Comparison of ENCODE assay signal across 31 cellular contexts in genomic region chr3:101144080-101144479, GRCh38.
"Had no signal": no experiment of that assay in that cellular context is flagged by ENCODE, and none has a peak within 500 bp of the region (broad histone marks: within the 10 kb centered on the region; RNA-seq: fewer than 3 reads in every experiment).

No MANE protein-coding gene starts in this region.

- H3K4me3 Mint-ChIP-seq: activated CD8-positive, alpha-beta memory T cell treated with anti-CD3 and anti-CD28 coated beads, Interleukin-2, amount 10 ng/mL, durations not matched to agents 7 days and 5 days; activated CD8-positive, alpha-beta T cell treated with anti-CD3 and anti-CD28 coated beads for 36 hours; activated naive CD4-positive, alpha-beta T cell treated with anti-CD3 and anti-CD28 coated beads, Interleukin-2, amount 50 U/mL, for 24 hours; activated naive CD8-positive, alpha-beta T cell treated with anti-CD3 and anti-CD28 coated beads, Interleukin-2, amount 50 U/mL, for 24 hours; nephron progenitor cell; stimulated activated naive B cell treated with anti-CD40 and anti-IgM and Interleukin-4, amounts not matched to agents 10 μg/mL and 1 μg/mL and 100 μg/mL, for 72 hours; T-helper 17 cell had no signal

- ATAC-seq: activated CD8-positive, alpha-beta memory T cell treated with anti-CD3 and anti-CD28 coated beads, Interleukin-2, amount 10 ng/mL, durations not matched to agents 7 days and 5 days; activated CD8-positive, alpha-beta T cell treated with anti-CD3 and anti-CD28 coated beads for 36 hours; activated naive CD8-positive, alpha-beta T cell treated with anti-CD3 and anti-CD28 coated beads, Interleukin-2, amount 50 U/mL, for 24 hours; heart right ventricle; left lung; mucosa of descending colon; pancreas; psoas muscle; stimulated activated naive B cell treated with anti-CD40 and anti-IgM and Interleukin-4, amounts not matched to agents 10 μg/mL and 1 μg/mL and 100 μg/mL, for 72 hours; T-helper 17 cell; upper lobe of right lung had no signal

- H3K4me2 ChIP-seq: smooth muscle cell had no signal

- H3K4me3 ChIP-seq: esophagus squamous epithelium, heart right ventricle, left lung, lung, mucosa of descending colon, pancreas, psoas muscle, sigmoid colon, smooth muscle cell, stomach, thyroid gland, upper lobe of right lung had no signal

- FAIRE-seq: endometrium, pancreas had no signal

- H3K36me3 Mint-ChIP-seq: activated CD8-positive, alpha-beta memory T cell treated with anti-CD3 and anti-CD28 coated beads, Interleukin-2, amount 10 ng/mL, durations not matched to agents 7 days and 5 days; activated naive CD4-positive, alpha-beta T cell treated with anti-CD3 and anti-CD28 coated beads, Interleukin-2, amount 50 U/mL, for 24 hours; stimulated activated naive B cell treated with anti-CD40 and anti-IgM and Interleukin-4, amounts not matched to agents 10 μg/mL and 1 μg/mL and 100 μg/mL, for 72 hours had no signal

- H3K27ac Mint-ChIP-seq: activated CD8-positive, alpha-beta memory T cell treated with anti-CD3 and anti-CD28 coated beads, Interleukin-2, amount 10 ng/mL, durations not matched to agents 7 days and 5 days; activated CD8-positive, alpha-beta T cell treated with anti-CD3 and anti-CD28 coated beads for 36 hours; activated naive CD4-positive, alpha-beta T cell treated with anti-CD3 and anti-CD28 coated beads, Interleukin-2, amount 50 U/mL, for 24 hours; activated naive CD8-positive, alpha-beta T cell treated with anti-CD3 and anti-CD28 coated beads, Interleukin-2, amount 50 U/mL, for 24 hours; activated T-helper 2 cell treated with anti-CD3 and anti-CD28 coated beads, Interferon-gamma antibody, Interleukin-2, Interleukin-4, amounts not matched to agents 10 μg/mL and 5 μg/mL and 100 μg/mL, durations not matched to agents 14 hours and 24 hours and 36 hours; nephron progenitor cell; stimulated activated naive B cell treated with anti-CD40 and anti-IgM and Interleukin-4, amounts not matched to agents 10 μg/mL and 1 μg/mL and 100 μg/mL, for 72 hours; T-helper 17 cell had no signal

- H3K4me1 Mint-ChIP-seq: activated CD8-positive, alpha-beta memory T cell treated with anti-CD3 and anti-CD28 coated beads, Interleukin-2, amount 10 ng/mL, durations not matched to agents 7 days and 5 days; activated naive CD4-positive, alpha-beta T cell treated with anti-CD3 and anti-CD28 coated beads, Interleukin-2, amount 50 U/mL, for 24 hours; T-helper 17 cell had no signal

- H3K9me3 Mint-ChIP-seq: activated CD8-positive, alpha-beta T cell treated with anti-CD3 and anti-CD28 coated beads for 36 hours; activated naive CD4-positive, alpha-beta T cell treated with anti-CD3 and anti-CD28 coated beads, Interleukin-2, amount 50 U/mL, for 24 hours; activated naive CD8-positive, alpha-beta T cell treated with anti-CD3 and anti-CD28 coated beads, Interleukin-2, amount 50 U/mL, for 24 hours; activated T-helper 2 cell treated with anti-CD3 and anti-CD28 coated beads, Interferon-gamma antibody, Interleukin-2, Interleukin-4, amounts not matched to agents 10 μg/mL and 5 μg/mL and 100 μg/mL, durations not matched to agents 14 hours and 24 hours and 36 hours; nephron progenitor cell; stimulated activated naive B cell treated with anti-CD40 and anti-IgM and Interleukin-4, amounts not matched to agents 10 μg/mL and 1 μg/mL and 100 μg/mL, for 72 hours had no signal

- DNase-seq: activated CD4-positive, alpha-beta T cell treated with anti-CD3 and anti-CD28 coated beads for 1 hour; activated CD4-positive, alpha-beta T cell treated with anti-CD3 and anti-CD28 coated beads, Interleukin-2, amount 50 U/mL, for 1 hour; activated CD8-positive, alpha-beta memory T cell treated with anti-CD3 and anti-CD28 coated beads, Interleukin-2, amount 10 ng/mL, durations not matched to agents 7 days and 5 days; activated CD8-positive, alpha-beta T cell treated with anti-CD3 and anti-CD28 coated beads for 36 hours; activated naive CD8-positive, alpha-beta T cell treated with anti-CD3 and anti-CD28 coated beads, Interleukin-2, amount 50 U/mL, for 24 hours; activated T-cell treated with anti-CD3 and anti-CD28 coated beads, Interleukin-2, amount 50 U/mL, for 48 hours; amygdala; central memory CD4-positive, alpha-beta T cell; esophagus squamous epithelium; foreskin melanocyte; heart right ventricle; left lung; mucosa of descending colon; nephron progenitor cell; pancreas; psoas muscle; sigmoid colon; stimulated activated CD4-positive, alpha-beta T cell treated with anti-CD3 and anti-CD28 coated beads, Interleukin-15, amount 100 ng/mL, for 24 hours; stimulated activated CD4-positive, alpha-beta T cell treated with anti-CD3 and anti-CD28 coated beads, Interleukin-2, amount 100 ng/mL, for 24 hours; stimulated activated naive B cell treated with anti-CD40 and anti-IgM and Interleukin-4, amounts not matched to agents 10 μg/mL and 1 μg/mL and 100 μg/mL, for 72 hours; stomach; T-helper 17 cell; T1000; thyroid gland; upper lobe of right lung had no signal

- H3K27ac ChIP-seq: epithelial cell of prostate, esophagus squamous epithelium, heart right ventricle, left lung, pancreas, psoas muscle, stomach, thyroid gland, upper lobe of right lung had no signal

- H3K27me3 ChIP-seq: esophagus squamous epithelium, heart right ventricle, left lung, pancreas, sigmoid colon, stomach, thyroid gland, upper lobe of right lung had no signal

- H3K9me3 ChIP-seq: esophagus squamous epithelium, heart right ventricle, left lung, mucosa of descending colon, pancreas, psoas muscle, sigmoid colon, stomach, thyroid gland, upper lobe of right lung had no signal

- H3K4me1 ChIP-seq: heart right ventricle, left lung, pancreas, psoas muscle, thyroid gland, upper lobe of right lung had no signal

- H3K36me3 ChIP-seq: esophagus squamous epithelium, heart right ventricle, left lung, pancreas, sigmoid colon, stomach, thyroid gland, upper lobe of right lung had no signal
